In the genomic region with DNA sequence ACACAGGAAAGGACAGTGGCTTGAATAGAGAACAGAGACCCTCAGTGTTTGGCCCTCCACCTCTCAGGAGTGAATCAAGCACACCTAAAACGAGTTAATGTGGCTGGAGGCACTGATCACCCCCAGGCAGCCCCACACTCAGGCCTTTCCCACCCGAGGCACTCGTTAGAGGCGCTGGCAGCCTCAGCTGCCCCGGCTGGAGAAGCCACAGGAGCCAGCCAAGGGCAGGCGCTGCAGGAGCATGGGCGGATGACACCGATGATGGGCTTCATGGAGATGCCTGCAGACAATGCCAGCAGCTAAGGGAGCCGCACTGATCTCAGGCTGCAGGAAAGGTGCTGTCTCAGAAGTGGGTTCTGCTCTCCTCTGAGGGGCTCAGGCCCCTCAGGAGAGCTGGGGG, we compare ENCODE assay signal across 23 cellular contexts.
"Had no signal": no experiment of that assay in that cellular context is flagged by ENCODE, and none has a peak within 500 bp of the region (broad histone marks: within the 10 kb centered on the region; RNA-seq: fewer than 3 reads in every experiment).

No MANE protein-coding gene starts in this region.

- H3K4me3 ChIP-seq: body of pancreas, cardiac muscle cell, hepatocyte, left lung, right lobe of liver, skin epidermis, stomach, suprapubic skin, tibial nerve had no signal

- H3K4me2 ChIP-seq: hepatocyte had no signal

- H3K27ac ChIP-seq: body of pancreas, cardiac muscle cell, hepatocyte, left lung, right lobe of liver, stomach, suprapubic skin, tibial nerve, WERI-Rb-1 had no signal

- H3K27me3 ChIP-seq: body of pancreas, cardiac muscle cell, hepatocyte, left lung, right lobe of liver, suprapubic skin, tibial nerve had no signal

- H3K4me3 Mint-ChIP-seq: activated CD4-positive, alpha-beta memory T cell treated with anti-CD3 and anti-CD28 coated beads for 36 hours; activated CD4-positive, alpha-beta T cell treated with anti-CD3 and anti-CD28 coated beads for 36 hours; activated naive CD4-positive, alpha-beta T cell treated with anti-CD3 and anti-CD28 coated beads, Interleukin-2, amount 10 ng/mL, durations not matched to agents 7 days and 5 days; immature natural killer cell; mesothelial cell of epicardium; nephron had no signal

- H2AFZ ChIP-seq: hepatocyte had no signal

- H3K79me2 ChIP-seq: hepatocyte had no signal

- DNase-seq: activated CD4-positive, alpha-beta memory T cell treated with anti-CD3 and anti-CD28 coated beads for 36 hours; activated CD4-positive, alpha-beta T cell treated with anti-CD3 and anti-CD28 coated beads for 36 hours; activated effector memory CD4-positive, alpha-beta T cell treated with anti-CD3 and anti-CD28 coated beads, Interleukin-2, amount 50 U/mL, for 16 hours; activated naive CD4-positive, alpha-beta T cell treated with anti-CD3 and anti-CD28 coated beads, Interleukin-2, amount 10 ng/mL, durations not matched to agents 7 days and 5 days; effector memory CD4-positive, alpha-beta T cell; glutamatergic neuron; immature natural killer cell; nucleus accumbens; stimulated activated CD4-positive, alpha-beta T cell treated with anti-CD3 and anti-CD28 coated beads, Interleukin-1b, Interleukin-23, amount 100 ng/mL, for 48 hours; stomach; T-helper 1 cell; WERI-Rb-1 had no signal

- H3K36me3 ChIP-seq: cardiac muscle cell, left lung, right lobe of liver, stomach, suprapubic skin, tibial nerve, WERI-Rb-1 had no signal

- H3K27me3 Mint-ChIP-seq: activated CD4-positive, alpha-beta memory T cell treated with anti-CD3 and anti-CD28 coated beads for 36 hours had no signal

- H3K27ac Mint-ChIP-seq: activated CD4-positive, alpha-beta memory T cell treated with anti-CD3 and anti-CD28 coated beads for 36 hours; mesothelial cell of epicardium; nephron had no signal

- H3K9me3 Mint-ChIP-seq: activated CD4-positive, alpha-beta memory T cell treated with anti-CD3 and anti-CD28 coated beads for 36 hours; immature natural killer cell; nephron had no signal

- H3K9me3 ChIP-seq: body of pancreas, left lung, right lobe of liver, stomach, suprapubic skin had no signal

- ATAC-seq: activated CD4-positive, alpha-beta T cell treated with anti-CD3 and anti-CD28 coated beads for 36 hours; body of pancreas; esophagus mucosa had no signal
